1 cellular context compared by ENCODE assay signal in genomic region chr1:70278710-70279109, GRCh38.
TF ChIP-seq lines count a peak whose summit lies in the region.

No MANE protein-coding gene starts in this region.

TF ChIP-seq in GM12878, 131 proteins besides CTCF, POLR2A, EP300 and RAD21 (continued from another document):
- TF ChIP-seq E4F1 (IDR thresholded peaks at IDR 0.05; ENCODE audit: borderline replicate concordance, partially characterized antibody) (no peak), ZNF24 (IDR thresholded peaks at IDR 0.05) (no peak), ZSCAN29 (IDR thresholded peaks at IDR 0.05) (no peak), ETV6 (conservative IDR thresholded peaks at IDR 0.05 in 1 of 2, IDR thresholded peaks at IDR 0.05 in 1 of 2; ENCODE audit: borderline replicate concordance in 1 of 2, low read depth in 1 of 2) (no peak), CHD2 (IDR thresholded peaks at IDR 0.05; ENCODE audit: borderline replicate concordance, low read depth, low read length) (no peak), ZBTB40 (IDR thresholded peaks at IDR 0.05; ENCODE audit: borderline replicate concordance) (no peak), ATF3 (IDR thresholded peaks at IDR 0.05; ENCODE audit: borderline replicate concordance, extremely low read depth, low read depth, low read length) (no peak), EZH2 (IDR thresholded peaks at IDR 0.05; ENCODE audit: borderline replicate concordance, control insufficient read depth, low read depth, low read length) (no peak), STAT1 (conservative IDR thresholded peaks at IDR 0.05) (no peak), NR2F1 (conservative IDR thresholded peaks at IDR 0.05) (no peak), ZNF687 (IDR thresholded peaks at IDR 0.05) (no peak), MEF2A (IDR thresholded peaks at IDR 0.05; ENCODE audit: insufficient read depth, low read depth, low read length) (no peak), IRF3 (IDR thresholded peaks at IDR 0.05) (no peak), SMC3 (IDR thresholded peaks at IDR 0.05; ENCODE audit: borderline replicate concordance, low read length) (no peak), SREBF2 (IDR thresholded peaks at IDR 0.05; ENCODE audit: low read length) (no peak)
